In the genomic region with DNA sequence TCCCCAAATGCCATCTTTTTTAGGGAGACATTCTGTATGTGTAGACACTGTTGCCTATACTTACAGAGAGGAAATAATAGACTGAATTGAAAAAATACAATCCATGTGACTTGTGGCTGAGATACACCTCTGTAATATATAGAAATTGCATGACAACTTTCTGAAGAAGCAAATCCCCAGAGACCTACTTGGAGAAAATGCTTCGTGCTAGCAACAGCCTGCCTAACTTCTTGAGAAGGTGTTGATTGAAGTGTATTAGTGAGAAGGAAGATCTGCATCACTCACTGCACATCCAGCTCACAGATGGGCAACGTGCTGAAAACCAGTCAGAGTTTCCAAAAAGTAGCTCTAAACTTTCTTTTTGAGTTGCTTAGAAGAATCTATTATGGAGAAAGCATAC, we compare ENCODE assay signal across 16 cellular contexts.
"Had no signal": no experiment of that assay in that cellular context is flagged by ENCODE, and none has a peak within 500 bp of the region (broad histone marks: within the 10 kb centered on the region; RNA-seq: fewer than 3 reads in every experiment).

No MANE protein-coding gene starts in this region.

- ATAC-seq: activated T-helper 17 cell treated with anti-CD3 and anti-CD28 coated beads, Interleukin-2, amount 50 U/mL, for 72 hours; left lobe of liver; mucosa of descending colon; naive thymus-derived CD4-positive, alpha-beta T cell; pancreas had no signal

- FAIRE-seq: endothelial cell of umbilical vein, keratinocyte, pancreas, urothelium cell line had no signal

- DNase-seq: activated CD4-positive, alpha-beta T cell treated with anti-CD3 and anti-CD28 coated beads, Interleukin-2, amount 50 U/mL, for 48 hours; activated naive CD4-positive, alpha-beta T cell treated with Interleukin-2 at 50 U/mL for 16 hours; anterior cingulate cortex; effector CD8-positive, alpha-beta T cell; esophagus squamous epithelium; hippocampal formation; mucosa of descending colon; naive thymus-derived CD4-positive, alpha-beta T cell; pancreas; sigmoid colon; spleen had no signal
